In genomic region chr2:238975408-238975807, GRCh38 we compare ENCODE assay signal across 17 cellular contexts.
DNase-seq lines count a peak whose midpoint lies in the region; ATAC-seq and TF ChIP-seq lines count a peak whose summit lies in the region.
"Had no signal": no experiment of that assay in that cellular context is flagged by ENCODE, and none has a peak within 500 bp of the region (broad histone marks: within the 10 kb centered on the region; RNA-seq: fewer than 3 reads in every experiment).

No MANE protein-coding gene starts in this region.

- H3K4me1 ChIP-seq in HEK293 (ENCODE audit: control insufficient read depth, insufficient read depth, low read length) (no peaks in the 10 kb centered on the region), breast epithelium (no peaks in the 10 kb centered on the region), vagina (peaks cover 15% of the 10 kb centered on the region)

- H3K4me1 Mint-ChIP-seq in activated T-cell treated with anti-CD3 and anti-CD28 coated beads, Interleukin-2, amount 50 U/mL, for 72 hours (ENCODE audit: low read depth), result no peaks in the 10 kb centered on the region
- H3K4me1 Mint-ChIP-seq: B cell had no signal

- no peaks in the 10 kb centered on the region for H3K36me3 Mint-ChIP-seq in activated T-cell treated with anti-CD3 and anti-CD28 coated beads, Interleukin-2, amount 50 U/mL, for 72 hours (ENCODE audit: insufficient read depth in 2 of 2)

- CTCF ChIA-PET in HEK293 (lab: Yijun Ruan, JAX), result interaction anchor here (0.7 kb wide), 2 partner anchors 31 to 191 kb away, joined by 3 read pairs; no protein-coding TSS in a partner anchor

- TF ChIP-seq POLR2A in breast epithelium (IDR thresholded peaks at IDR 0.05) (no peak), vagina (IDR thresholded peaks at IDR 0.05) (no peak)

- no peaks in the 10 kb centered on the region for H3K27me3 ChIP-seq in breast epithelium
- H3K27me3 ChIP-seq in vagina, result no peaks in the 10 kb centered on the region

- no peak for ATAC-seq in activated T-cell treated with anti-CD3 and anti-CD28 coated beads, Interleukin-2, amount 50 U/mL, for 72 hours (replicated peaks in 1 of 2)
- no peak for ATAC-seq in HG03469 (IDR thresholded peaks at IDR 0.05; ENCODE audit: unreplicated experiment)
- ATAC-seq in SK-N-SH treated with all-trans-retinoic acid at 6 μM for 48 hours, result no peak
- ATAC-seq in HG03457 (IDR thresholded peaks at IDR 0.05; ENCODE audit: unreplicated experiment), result no peak

- peak overlapping the region; percentile 24 for H3K27ac Mint-ChIP-seq in activated T-cell treated with anti-CD3 and anti-CD28 coated beads, Interleukin-2, amount 50 U/mL, for 72 hours
- H3K27ac Mint-ChIP-seq: B cell; CD4-positive, alpha-beta T cell; H9 had no signal

- peaks cover 8 to 9% of the 10 kb centered on the region in 2 donors for H3K9me3 Mint-ChIP-seq in activated T-cell treated with anti-CD3 and anti-CD28 coated beads, Interleukin-2, amount 50 U/mL, for 72 hours

- no peak for DNase-seq in activated T-cell treated with anti-CD3 and anti-CD28 coated beads, Interleukin-2, amount 50 U/mL, for 72 hours
- DNase-seq in activated T-cell treated with anti-CD3 and anti-CD28 coated beads, Interleukin-2, amount 50 U/mL, for 48 hours, result no peak
- no peak for DNase-seq in breast epithelium (ENCODE audit: low spot score in 2 of 2)
- DNase-seq in vagina (ENCODE audit: extremely low spot score in 2 of 2), result no peak
- DNase-seq: ACHN; Calu3; CD4-positive, alpha-beta T cell; DMS 273 treated with DMSO at 0.1 percent for 48 hours; GOT3; H9; HFFc6 had no signal

- H3K9me3 ChIP-seq in HEK293 (ENCODE audit: control insufficient read depth, insufficient read depth, low read depth, low read length) (no peaks in the 10 kb centered on the region), breast epithelium (peaks cover 4 to 7% of the 10 kb centered on the region in 2 donors), vagina (peaks cover 3% of the 10 kb centered on the region)

- H3K36me3 ChIP-seq in HEK293 (ENCODE audit: control insufficient read depth in 2 of 2, insufficient read depth in 1 of 2, low read length in 2 of 2), result no peaks in the 10 kb centered on the region
- H3K36me3 ChIP-seq in breast epithelium, result no peaks in the 10 kb centered on the region
- no peaks in the 10 kb centered on the region for H3K36me3 ChIP-seq in vagina

- no peak overlapping the region for H3K4me3 Mint-ChIP-seq in activated T-cell treated with anti-CD3 and anti-CD28 coated beads, Interleukin-2, amount 50 U/mL, for 72 hours
- H3K4me3 Mint-ChIP-seq: B cell; CD4-positive, alpha-beta T cell; H9 had no signal

- H3K27me3 Mint-ChIP-seq in activated T-cell treated with anti-CD3 and anti-CD28 coated beads, Interleukin-2, amount 50 U/mL, for 72 hours (ENCODE audit: low read depth), result peaks cover 18% of the 10 kb centered on the region

- intact Hi-C loops in breast epithelium (cut with DNase I; ENCODE audit: low total_unique reads), result no loop called here
- intact Hi-C loops in vagina (cut with DNase I), result no loop called here

- POLR2A ChIA-PET in HEK293 (lab: Yijun Ruan, JAX), result no interaction called here

- no peak overlapping the region for H3K4me3 ChIP-seq in HEK293 (ENCODE audit: low read depth, low read length)
- no peak overlapping the region for H3K4me3 ChIP-seq in breast epithelium
- no peak overlapping the region for H3K4me3 ChIP-seq in vagina

- H3K27ac ChIP-seq in HEK293 (ENCODE audit: extremely low read depth, low read depth, low read length), result no peak overlapping the region
- H3K27ac ChIP-seq in breast epithelium, result peak overlapping the region; percentile 73 to 84
- H3K27ac ChIP-seq in vagina, result peak overlapping the region; percentile 58
- H3K27ac ChIP-seq: 22Rv1 had no signal

- no peak for TF ChIP-seq CTCF in HEK293 (tag by site-specific recombination; IDR thresholded peaks at IDR 0.05)
- no peak for TF ChIP-seq CTCF in breast epithelium (IDR thresholded peaks at IDR 0.05)
- no peak for TF ChIP-seq CTCF in vagina (IDR thresholded peaks at IDR 0.05)

TF ChIP-seq in HEK293, 187 proteins besides CTCF, POLR2A, EP300 and RAD21:
- TF ChIP-seq YY1 (tag by site-specific recombination; IDR thresholded peaks at IDR 0.05) (no peak), HOXD13 (CRISPR knock-in tag; IDR thresholded peaks at IDR 0.05; ENCODE audit: borderline replicate concordance) (no peak), SETDB1 (IDR thresholded peaks at IDR 0.05; ENCODE audit: insufficient read length, low read length) (peak; percentile 70), BCL11B (tag by site-specific recombination; IDR thresholded peaks at IDR 0.05; ENCODE audit: low read depth) (no peak)

TF ChIP-seq in SK-N-SH treated with all-trans-retinoic acid at 6 μM for 48 hours, 23 proteins besides CTCF, POLR2A, EP300 and RAD21 (continues in another document):
- TF ChIP-seq ZFP3 (CRISPR knock-in tag; IDR thresholded peaks at IDR 0.05) (no peak), TCF4 (CRISPR knock-in tag; IDR thresholded peaks at IDR 0.05; ENCODE audit: borderline replicate concordance) (no peak), GLIS3 (CRISPR knock-in tag; IDR thresholded peaks at IDR 0.05) (no peak), RARB (CRISPR knock-in tag; IDR thresholded peaks at IDR 0.05) (no peak), CREB5 (CRISPR knock-in tag; IDR thresholded peaks at IDR 0.05; ENCODE audit: low read depth) (no peak), ZNF8 (CRISPR knock-in tag; IDR thresholded peaks at IDR 0.05) (no peak), TSHZ2 (CRISPR knock-in tag; IDR thresholded peaks at IDR 0.05) (no peak), ESRRG (CRISPR knock-in tag; IDR thresholded peaks at IDR 0.05) (no peak), PPARA (CRISPR knock-in tag; IDR thresholded peaks at IDR 0.05; ENCODE audit: borderline replicate concordance) (no peak), ZNF70 (CRISPR knock-in tag; IDR thresholded peaks at IDR 0.05) (no peak), OSR1 (CRISPR knock-in tag; IDR thresholded peaks at IDR 0.05) (no peak), ARNTL (CRISPR knock-in tag; IDR thresholded peaks at IDR 0.05; ENCODE audit: borderline replicate concordance, low read depth) (no peak), ZNF565 (CRISPR knock-in tag; conservative IDR thresholded peaks at IDR 0.05; ENCODE audit: low read depth) (no peak), CSDC2 (CRISPR knock-in tag; IDR thresholded peaks at IDR 0.05) (no peak)
- TF ChIP-seq, protein P1, sequence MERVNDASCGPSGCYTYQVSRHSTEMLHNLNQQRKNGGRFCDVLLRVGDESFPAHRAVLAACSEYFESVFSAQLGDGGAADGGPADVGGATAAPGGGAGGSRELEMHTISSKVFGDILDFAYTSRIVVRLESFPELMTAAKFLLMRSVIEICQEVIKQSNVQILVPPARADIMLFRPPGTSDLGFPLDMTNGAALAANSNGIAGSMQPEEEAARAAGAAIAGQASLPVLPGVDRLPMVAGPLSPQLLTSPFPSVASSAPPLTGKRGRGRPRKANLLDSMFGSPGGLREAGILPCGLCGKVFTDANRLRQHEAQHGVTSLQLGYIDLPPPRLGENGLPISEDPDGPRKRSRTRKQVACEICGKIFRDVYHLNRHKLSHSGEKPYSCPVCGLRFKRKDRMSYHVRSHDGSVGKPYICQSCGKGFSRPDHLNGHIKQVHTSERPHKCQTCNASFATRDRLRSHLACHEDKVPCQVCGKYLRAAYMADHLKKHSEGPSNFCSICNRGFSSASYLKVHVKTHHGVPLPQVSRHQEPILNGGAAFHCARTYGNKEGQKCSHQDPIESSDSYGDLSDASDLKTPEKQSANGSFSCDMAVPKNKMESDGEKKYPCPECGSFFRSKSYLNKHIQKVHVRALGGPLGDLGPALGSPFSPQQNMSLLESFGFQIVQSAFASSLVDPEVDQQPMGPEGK (CRISPR knock-in tag; IDR thresholded peaks at IDR 0.05; ENCODE audit: borderline replicate concordance), result no peak
